ENCODE assay signal across 9 cellular contexts in the genomic region with DNA sequence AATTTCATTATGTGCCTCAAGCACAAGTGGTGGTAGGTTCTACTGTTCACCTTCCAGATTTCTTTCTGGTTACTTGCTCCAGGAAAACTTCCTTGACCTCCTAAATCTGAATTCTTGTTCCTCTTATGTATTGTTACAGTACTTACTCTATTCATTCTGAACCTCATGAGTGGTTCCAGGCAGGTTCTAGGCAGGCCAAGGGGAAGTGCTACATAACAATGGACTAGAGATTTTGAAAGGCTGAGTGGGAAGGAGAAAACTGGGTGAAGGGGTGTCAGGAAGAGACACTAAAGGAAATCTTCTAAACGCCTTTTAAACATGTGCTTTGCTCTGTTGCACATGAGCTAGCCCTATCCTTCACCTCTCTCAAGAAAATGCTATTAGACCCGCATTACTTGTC. TPM values are rescaled to one million over a fixed set of nuclear protein-coding genes. Genes with fewer than 3 reads are reported as not detected.
DNase-seq lines count a peak whose midpoint lies in the region; ATAC-seq and TF ChIP-seq lines count a peak whose summit lies in the region.
"Had no signal": no experiment of that assay in that cellular context is flagged by ENCODE, and none has a peak within 500 bp of the region (broad histone marks: within the 10 kb centered on the region; RNA-seq: fewer than 3 reads in every experiment).

No MANE protein-coding gene starts in this region.

- H3K4me1 Mint-ChIP-seq in activated T-cell treated with anti-CD3 and anti-CD28 coated beads, Interleukin-2, amount 50 U/mL, for 4 hours (ENCODE audit: low read depth): peaks cover 16% of the 10 kb centered on the region
- H3K4me1 Mint-ChIP-seq in WTC11 (peaks cover 20% of the 10 kb centered on the region), glutamatergic neuron (ENCODE audit: low read depth, unreplicated experiment) (peaks cover 10% of the 10 kb centered on the region)
- H3K4me1 Mint-ChIP-seq in stimulated activated naive CD8-positive, alpha-beta T cell treated with anti-CD3 and anti-CD28 coated beads, Interleukin-15, amount 100 ng/mL, for 72 hours: peaks cover 25% of the 10 kb centered on the region

- H3K27me3 Mint-ChIP-seq in activated T-cell treated with anti-CD3 and anti-CD28 coated beads, Interleukin-2, amount 50 U/mL, for 4 hours (ENCODE audit: low read depth): no peaks in the 10 kb centered on the region
- H3K27me3 Mint-ChIP-seq in WTC11 (ENCODE audit: low read depth) (no peaks in the 10 kb centered on the region; the same call in 1 of the 2 replicates), glutamatergic neuron (ENCODE audit: unreplicated experiment) (peaks cover 4% of the 10 kb centered on the region)
- no peaks in the 10 kb centered on the region for H3K27me3 Mint-ChIP-seq in stimulated activated naive CD8-positive, alpha-beta T cell treated with anti-CD3 and anti-CD28 coated beads, Interleukin-15, amount 100 ng/mL, for 72 hours

- no peak for ATAC-seq in activated T-cell treated with anti-CD3 and anti-CD28 coated beads, Interleukin-2, amount 50 U/mL, for 4 hours
- no peak for ATAC-seq in WTC11
- no peak for ATAC-seq in stimulated activated naive CD8-positive, alpha-beta T cell treated with anti-CD3 and anti-CD28 coated beads, Interleukin-15, amount 100 ng/mL, for 72 hours
- no peak for ATAC-seq in HG02884 (IDR thresholded peaks at IDR 0.05; ENCODE audit: unreplicated experiment)

- no peaks in the 10 kb centered on the region for H3K9me3 Mint-ChIP-seq in activated T-cell treated with anti-CD3 and anti-CD28 coated beads, Interleukin-2, amount 50 U/mL, for 4 hours
- H3K9me3 Mint-ChIP-seq in WTC11 (no peaks in the 10 kb centered on the region), glutamatergic neuron (ENCODE audit: unreplicated experiment) (peaks cover 4% of the 10 kb centered on the region)
- H3K9me3 Mint-ChIP-seq in stimulated activated naive CD8-positive, alpha-beta T cell treated with anti-CD3 and anti-CD28 coated beads, Interleukin-15, amount 100 ng/mL, for 72 hours: no peaks in the 10 kb centered on the region

- POLR2A ChIA-PET in WTC11 (lab: Charles Lee): interaction anchor here (0.7 kb wide), 2 partner anchors 47 to 87 kb away, joined by 3 read pairs; no protein-coding TSS in a partner anchor

- H3K27ac Mint-ChIP-seq in WTC11: peak overlapping the region; percentile 59
- peak overlapping the region; percentile 68 for H3K27ac Mint-ChIP-seq in glutamatergic neuron (ENCODE audit: unreplicated experiment)
- H3K27ac Mint-ChIP-seq in stimulated activated naive CD8-positive, alpha-beta T cell treated with anti-CD3 and anti-CD28 coated beads, Interleukin-15, amount 100 ng/mL, for 72 hours: peak overlapping the region; percentile 67 to 93

- TF ChIP-seq CTCF in WTC11 (IDR thresholded peaks at IDR 0.05) (no peak), glutamatergic neuron (IDR thresholded peaks at IDR 0.05; ENCODE audit: partially characterized antibody, unreplicated experiment) (no peak)

- CTCF ChIA-PET in WTC11 (lab: Charles Lee): interaction anchor here (0.7 to 2.0 kb wide), 6 partner anchors 128 to 1504 kb away, joined by 4 to 8 read pairs (median 4); a partner anchor contains a TSS

- DNase-seq in activated T-cell treated with anti-CD3 and anti-CD28 coated beads, Interleukin-2, amount 50 U/mL, for 4 hours: no peak
- DNase-seq in activated T-cell treated with anti-CD3 and anti-CD28 coated beads, Interleukin-2, amount 50 U/mL, for 1 hour: no peak
- DNase-seq in WTC11 (ENCODE audit: low spot score) (no peak), glutamatergic neuron (no peak), islet precursor cell (no peak), glomerular visceral epithelial cell (ENCODE audit: extremely low spot score) (no peak)
- no peak for DNase-seq in stimulated activated naive CD8-positive, alpha-beta T cell treated with anti-CD3 and anti-CD28 coated beads, Interleukin-15, amount 100 ng/mL, for 72 hours
- DNase-seq: DMS79 treated with DMSO at 0.1 percent for 48 hours had no signal

- H3K36me3 Mint-ChIP-seq in activated T-cell treated with anti-CD3 and anti-CD28 coated beads, Interleukin-2, amount 50 U/mL, for 4 hours (ENCODE audit: insufficient read depth): peaks cover 25% of the 10 kb centered on the region
- H3K36me3 Mint-ChIP-seq in WTC11 (peaks cover 40% of the 10 kb centered on the region), glutamatergic neuron (ENCODE audit: unreplicated experiment) (no peaks in the 10 kb centered on the region)

- peak overlapping the region; percentile 94 for H3K4me3 Mint-ChIP-seq in activated T-cell treated with anti-CD3 and anti-CD28 coated beads, Interleukin-2, amount 50 U/mL, for 4 hours
- H3K4me3 Mint-ChIP-seq in WTC11 (peak overlapping the region; percentile 89), glutamatergic neuron (ENCODE audit: unreplicated experiment) (peak overlapping the region; percentile 81)
- peak overlapping the region; percentile 84 to 88 for H3K4me3 Mint-ChIP-seq in stimulated activated naive CD8-positive, alpha-beta T cell treated with anti-CD3 and anti-CD28 coated beads, Interleukin-15, amount 100 ng/mL, for 72 hours

TF ChIP-seq in WTC11, 78 proteins besides CTCF, POLR2A, EP300 and RAD21:
- TF ChIP-seq ZNF232 (CRISPR knock-in tag; IDR thresholded peaks at IDR 0.05) (no peak), ETV6 (CRISPR knock-in tag; IDR thresholded peaks at IDR 0.05) (no peak), CBFB (CRISPR knock-in tag; IDR thresholded peaks at IDR 0.05; ENCODE audit: low read depth) (no peak), NR3C1 (CRISPR knock-in tag; conservative IDR thresholded peaks at IDR 0.05; ENCODE audit: low read depth) (no peak), IRF2 (CRISPR knock-in tag; IDR thresholded peaks at IDR 0.05; ENCODE audit: borderline replicate concordance, low read depth) (no peak), ELF4 (CRISPR knock-in tag; IDR thresholded peaks at IDR 0.05; ENCODE audit: low read depth) (no peak), RELA (CRISPR knock-in tag; IDR thresholded peaks at IDR 0.05; ENCODE audit: borderline replicate concordance) (no peak), ZNF263 (CRISPR knock-in tag; IDR thresholded peaks at IDR 0.05; ENCODE audit: low read depth) (no peak)
- TF ChIP-seq, protein P1, sequence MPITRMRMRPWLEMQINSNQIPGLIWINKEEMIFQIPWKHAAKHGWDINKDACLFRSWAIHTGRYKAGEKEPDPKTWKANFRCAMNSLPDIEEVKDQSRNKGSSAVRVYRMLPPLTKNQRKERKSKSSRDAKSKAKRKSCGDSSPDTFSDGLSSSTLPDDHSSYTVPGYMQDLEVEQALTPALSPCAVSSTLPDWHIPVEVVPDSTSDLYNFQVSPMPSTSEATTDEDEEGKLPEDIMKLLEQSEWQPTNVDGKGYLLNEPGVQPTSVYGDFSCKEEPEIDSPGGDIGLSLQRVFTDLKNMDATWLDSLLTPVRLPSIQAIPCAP (CRISPR knock-in tag; IDR thresholded peaks at IDR 0.05): no peak
- TF ChIP-seq, protein P2, sequence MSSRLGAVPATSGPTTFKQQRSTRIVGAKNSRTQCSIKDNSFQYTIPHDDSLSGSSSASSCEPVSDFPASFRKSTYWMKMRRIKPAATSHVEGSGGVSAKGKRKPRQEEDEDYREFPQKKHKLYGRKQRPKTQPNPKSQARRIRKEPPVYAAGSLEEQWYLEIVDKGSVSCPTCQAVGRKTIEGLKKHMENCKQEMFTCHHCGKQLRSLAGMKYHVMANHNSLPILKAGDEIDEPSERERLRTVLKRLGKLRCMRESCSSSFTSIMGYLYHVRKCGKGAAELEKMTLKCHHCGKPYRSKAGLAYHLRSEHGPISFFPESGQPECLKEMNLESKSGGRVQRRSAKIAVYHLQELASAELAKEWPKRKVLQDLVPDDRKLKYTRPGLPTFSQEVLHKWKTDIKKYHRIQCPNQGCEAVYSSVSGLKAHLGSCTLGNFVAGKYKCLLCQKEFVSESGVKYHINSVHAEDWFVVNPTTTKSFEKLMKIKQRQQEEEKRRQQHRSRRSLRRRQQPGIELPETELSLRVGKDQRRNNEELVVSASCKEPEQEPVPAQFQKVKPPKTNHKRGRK (CRISPR knock-in tag; IDR thresholded peaks at IDR 0.05; ENCODE audit: borderline replicate concordance): no peak
- TF ChIP-seq, protein P3, sequence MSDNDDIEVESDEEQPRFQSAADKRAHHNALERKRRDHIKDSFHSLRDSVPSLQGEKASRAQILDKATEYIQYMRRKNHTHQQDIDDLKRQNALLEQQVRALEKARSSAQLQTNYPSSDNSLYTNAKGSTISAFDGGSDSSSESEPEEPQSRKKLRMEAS (CRISPR knock-in tag; IDR thresholded peaks at IDR 0.05): no peak
- TF ChIP-seq, protein P4, sequence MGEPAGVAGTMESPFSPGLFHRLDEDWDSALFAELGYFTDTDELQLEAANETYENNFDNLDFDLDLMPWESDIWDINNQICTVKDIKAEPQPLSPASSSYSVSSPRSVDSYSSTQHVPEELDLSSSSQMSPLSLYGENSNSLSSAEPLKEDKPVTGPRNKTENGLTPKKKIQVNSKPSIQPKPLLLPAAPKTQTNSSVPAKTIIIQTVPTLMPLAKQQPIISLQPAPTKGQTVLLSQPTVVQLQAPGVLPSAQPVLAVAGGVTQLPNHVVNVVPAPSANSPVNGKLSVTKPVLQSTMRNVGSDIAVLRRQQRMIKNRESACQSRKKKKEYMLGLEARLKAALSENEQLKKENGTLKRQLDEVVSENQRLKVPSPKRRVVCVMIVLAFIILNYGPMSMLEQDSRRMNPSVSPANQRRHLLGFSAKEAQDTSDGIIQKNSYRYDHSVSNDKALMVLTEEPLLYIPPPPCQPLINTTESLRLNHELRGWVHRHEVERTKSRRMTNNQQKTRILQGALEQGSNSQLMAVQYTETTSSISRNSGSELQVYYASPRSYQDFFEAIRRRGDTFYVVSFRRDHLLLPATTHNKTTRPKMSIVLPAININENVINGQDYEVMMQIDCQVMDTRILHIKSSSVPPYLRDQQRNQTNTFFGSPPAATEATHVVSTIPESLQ (CRISPR knock-in tag; IDR thresholded peaks at IDR 0.05): no peak
- TF ChIP-seq, protein P5, sequence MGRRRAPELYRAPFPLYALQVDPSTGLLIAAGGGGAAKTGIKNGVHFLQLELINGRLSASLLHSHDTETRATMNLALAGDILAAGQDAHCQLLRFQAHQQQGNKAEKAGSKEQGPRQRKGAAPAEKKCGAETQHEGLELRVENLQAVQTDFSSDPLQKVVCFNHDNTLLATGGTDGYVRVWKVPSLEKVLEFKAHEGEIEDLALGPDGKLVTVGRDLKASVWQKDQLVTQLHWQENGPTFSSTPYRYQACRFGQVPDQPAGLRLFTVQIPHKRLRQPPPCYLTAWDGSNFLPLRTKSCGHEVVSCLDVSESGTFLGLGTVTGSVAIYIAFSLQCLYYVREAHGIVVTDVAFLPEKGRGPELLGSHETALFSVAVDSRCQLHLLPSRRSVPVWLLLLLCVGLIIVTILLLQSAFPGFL (CRISPR knock-in tag; IDR thresholded peaks at IDR 0.05; ENCODE audit: borderline replicate concordance): no peak

RNA-seq across cellular contexts. Expression of a gene that starts 1.6 kb away (rescaled TPM):
- 10 to 100 TPM; 27.5 to 33.6 (median 30.2) TPM for total RNA-seq in activated T-cell treated with anti-CD3 and anti-CD28 coated beads, Interleukin-2, amount 50 U/mL, for 4 hours
- total RNA-seq in WTC11 (2021) (36.6 to 41.4 TPM (median 38.6 TPM) in 3 replicates), glutamatergic neuron (ENCODE audit: unreplicated experiment) (10.0 TPM)
